2 cellular contexts compared by ENCODE assay signal in the genomic region with DNA sequence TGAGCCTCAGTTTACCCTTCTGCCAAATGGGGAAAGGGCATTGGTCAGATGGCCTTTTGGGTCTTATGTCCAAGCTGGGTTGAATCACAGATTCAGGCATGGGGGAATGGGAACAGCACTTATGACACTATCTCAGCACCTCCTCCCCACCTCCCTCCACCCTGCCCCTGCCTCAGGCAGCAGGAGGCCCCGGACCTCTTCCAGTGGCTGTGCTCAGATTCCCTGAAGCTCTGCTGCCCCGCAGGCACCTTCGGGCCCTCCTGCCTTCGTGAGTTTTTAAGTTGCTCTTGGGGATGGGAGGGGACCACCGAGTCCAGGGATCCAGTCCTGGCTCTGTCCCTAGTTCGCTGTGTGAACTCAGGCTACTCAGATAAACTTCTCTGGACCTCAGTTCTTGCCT.
TF ChIP-seq lines count a peak whose summit lies in the region.

No MANE protein-coding gene starts in this region.

TF ChIP-seq in HEK293, 187 proteins besides CTCF, POLR2A, EP300 and RAD21:
- TF ChIP-seq ZXDB (tag by site-specific recombination; IDR thresholded peaks at IDR 0.05) (peak; percentile 58), ZNF792 (tag by site-specific recombination; IDR thresholded peaks at IDR 0.05) (no peak)

TF ChIP-seq in K562, 482 proteins besides CTCF, POLR2A, EP300 and RAD21:
- TF ChIP-seq TEAD4 (IDR thresholded peaks at IDR 0.05; ENCODE audit: low read length) = no peak
- 0 out of 2 replicates have a peak, but pooled peaks have one; percentile 32 for TF ChIP-seq TEAD4 (CRISPR knock-in tag; IDR thresholded peaks at IDR 0.05; ENCODE audit: borderline replicate concordance)
- TF ChIP-seq, protein P1, sequence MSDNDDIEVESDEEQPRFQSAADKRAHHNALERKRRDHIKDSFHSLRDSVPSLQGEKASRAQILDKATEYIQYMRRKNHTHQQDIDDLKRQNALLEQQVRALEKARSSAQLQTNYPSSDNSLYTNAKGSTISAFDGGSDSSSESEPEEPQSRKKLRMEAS (CRISPR knock-in tag; IDR thresholded peaks at IDR 0.05) = 0 out of 2 replicates have a peak, but pooled peaks have one; percentile 36
- peak; percentile 33 for TF ChIP-seq RBM25 (IDR thresholded peaks at IDR 0.05; ENCODE audit: low read depth, low read length, severe bottlenecking)
- TF ChIP-seq ZFPM2 (CRISPR knock-in tag; IDR thresholded peaks at IDR 0.05) = no peak
